ENCODE assay signal across 12 cellular contexts in the genomic region with DNA sequence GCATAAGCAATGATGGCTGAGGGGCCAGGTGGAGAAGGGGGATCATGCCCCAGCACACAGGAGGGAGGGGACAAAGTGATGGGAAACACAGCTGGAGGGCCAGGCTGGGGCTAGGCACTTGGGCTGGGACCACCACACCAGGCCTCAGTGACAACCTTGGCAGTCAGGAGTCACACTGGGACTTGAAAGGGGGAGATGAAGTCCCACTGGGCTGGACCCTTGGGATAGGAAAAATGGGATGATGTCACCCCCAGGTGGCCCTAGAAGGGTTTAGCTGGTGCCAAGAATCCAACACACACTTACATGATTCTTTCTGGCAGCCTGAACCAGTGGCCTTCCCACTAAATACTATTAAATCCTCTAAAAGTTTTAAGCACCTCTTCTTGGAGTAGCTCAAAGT. TPM values are rescaled to one million over a fixed set of nuclear protein-coding genes. Genes with fewer than 3 reads are reported as not detected.
DNase-seq lines count a peak whose midpoint lies in the region; ATAC-seq and TF ChIP-seq lines count a peak whose summit lies in the region.
"Had no signal": no experiment of that assay in that cellular context is flagged by ENCODE, and none has a peak within 500 bp of the region (broad histone marks: within the 10 kb centered on the region; RNA-seq: fewer than 3 reads in every experiment).

No MANE protein-coding gene starts in this region.

- peaks cover 25% of the 10 kb centered on the region for H3K9me1 ChIP-seq in IMR-90 (ENCODE audit: insufficient read depth, low read length)

- H2AFZ ChIP-seq in DND-41 (ENCODE audit: low read depth, low read length) = no peak overlapping the region
- no peak overlapping the region for H2AFZ ChIP-seq in IMR-90 (replicated peaks; ENCODE audit: low read length, poor library complexity)
- H2AFZ ChIP-seq: PC-9 had no signal

- no TSS peak for BruUV-seq in IMR-90 (replicated peaks; lab: Mats Ljungman, UMichigan)

- H3K14ac ChIP-seq in IMR-90 (replicated peaks; ENCODE audit: low read depth, low read length) = no peak overlapping the region

- no peak overlapping the region for H3K4me3 Mint-ChIP-seq in chondrocyte (ENCODE audit: unreplicated experiment)
- H3K4me3 Mint-ChIP-seq: activated naive CD8-positive, alpha-beta T cell treated with anti-CD3 and anti-CD28 coated beads, Interleukin-2, amount 10 ng/mL, durations not matched to agents 7 days and 5 days had no signal

- H3K4me1 Mint-ChIP-seq in chondrocyte (ENCODE audit: low read depth) = peaks cover 48% of the 10 kb centered on the region

- TF ChIP-seq RAD21 in IMR-90 (IDR thresholded peaks at IDR 0.05; ENCODE audit: low read length) = peak; percentile 22; the same call in 1 of the 2 replicates

- CTCF ChIA-PET in IMR-90 (lab: Yijun Ruan, JAX) = interaction anchor here (0.7 to 1.3 kb wide), 3 partner anchors 10 to 167 kb away, joined by 3 to 4 read pairs (median 3); no protein-coding TSS in a partner anchor

- H3K9me3 ChIP-seq in DND-41 (ENCODE audit: insufficient read depth, low read length, severe bottlenecking) (no peaks in the 10 kb centered on the region), IMR-90 (ENCODE audit: control insufficient read depth, insufficient read depth, low read length) (no peaks in the 10 kb centered on the region), neutrophil (no peaks in the 10 kb centered on the region)

- H3K4me2 ChIP-seq in DND-41 (ENCODE audit: insufficient read depth, low read length) (no peak overlapping the region), IMR-90 (ENCODE audit: low read depth, low read length) (no peak overlapping the region)
- H3K4me2 ChIP-seq: PC-9 had no signal

- H3K27me3 Mint-ChIP-seq in chondrocyte (ENCODE audit: low read depth) = no peaks in the 10 kb centered on the region
- H3K27me3 Mint-ChIP-seq: activated naive CD8-positive, alpha-beta T cell treated with anti-CD3 and anti-CD28 coated beads, Interleukin-2, amount 10 ng/mL, durations not matched to agents 7 days and 5 days had no signal

- H3K79me1 ChIP-seq in IMR-90 (ENCODE audit: low read depth in 1 of 2, low read length in 2 of 2) = peaks cover 51 to 85% of the 10 kb centered on the region in 2 experiments

- POLR2A ChIA-PET in IMR-90 (lab: Charles Lee; ENCODE audit: unreplicated experiment) = no interaction called here

- no peak overlapping the region for H4K5ac ChIP-seq in IMR-90 (ENCODE audit: low read depth, low read length)

- no peak overlapping the region; the same call in 1 of the 2 replicates for H3K4ac ChIP-seq in IMR-90 (ENCODE audit: low read depth, low read length)

- peak overlapping the region in 1 of 2 experiments; percentile 3; a peak in 2 of 4 replicates for H4K8ac ChIP-seq in IMR-90 (ENCODE audit: low read depth in 2 of 2, low read length in 2 of 2)

- intact Hi-C loops in IMR-90 (cut with micrococcal nuclease) = no loop called here

- TF ChIP-seq POLR2A in IMR-90 (IDR thresholded peaks at IDR 0.05; ENCODE audit: low read depth, low read length) = no peak

- no peak overlapping the region; the same call in 1 of the 2 replicates for H3K23ac ChIP-seq in IMR-90 (ENCODE audit: low read depth, low read length)

- H3K36me3 ChIP-seq in DND-41 (ENCODE audit: insufficient read depth, low read length) (peaks cover 34% of the 10 kb centered on the region), IMR-90 (ENCODE audit: control insufficient read depth, insufficient read depth, low read length) (peaks cover 8% of the 10 kb centered on the region; the same call in 1 of the 2 replicates), neutrophil (no peaks in the 10 kb centered on the region)

- peak overlapping the region; percentile 56 for H2BK120ac ChIP-seq in IMR-90 (ENCODE audit: low read depth, low read length)

- peak; percentile 15 for TF ChIP-seq CTCF in DND-41 (IDR thresholded peaks at IDR 0.05; ENCODE audit: borderline replicate concordance, extremely low read depth, low read length, poor library complexity, severe bottlenecking)
- TF ChIP-seq CTCF in IMR-90 (conservative IDR thresholded peaks at IDR 0.05; ENCODE audit: low read depth, low read length) = 0 out of 2 replicates have a peak, but pooled peaks have one; percentile 26
- TF ChIP-seq CTCF in chondrocyte (IDR thresholded peaks at IDR 0.05) = peak; percentile 51
- TF ChIP-seq CTCF in neutrophil (IDR thresholded peaks at IDR 0.05) = no peak

- H3K27me3 ChIP-seq in DND-41 (ENCODE audit: insufficient read depth, low read length, poor library complexity) (no peaks in the 10 kb centered on the region), IMR-90 (ENCODE audit: control insufficient read depth, insufficient read depth, low read length) (no peaks in the 10 kb centered on the region), neutrophil (no peaks in the 10 kb centered on the region)

- no peak overlapping the region for H3K27ac ChIP-seq in DND-41 (ENCODE audit: low read length)
- H3K27ac ChIP-seq in IMR-90 (ENCODE audit: insufficient read depth, low read length) = no peak overlapping the region
- peak overlapping the region; percentile 68 for H3K27ac ChIP-seq in neutrophil
- H3K27ac ChIP-seq: PC-9, WERI-Rb-1 had no signal

- ATAC-seq in DND-41 (ENCODE audit: insufficient read depth, low read depth) = no peak
- ATAC-seq in IMR-90 (ENCODE audit: low read depth) = no peak
- no peak for ATAC-seq in HG02588 (IDR thresholded peaks at IDR 0.05; ENCODE audit: unreplicated experiment)

- DNase-seq in DND-41 (no peak), IMR-90 (peak; percentile 53), chondrocyte (ENCODE audit: low spot score) (no peak), SK-N-DZ (ENCODE audit: low spot score) (no peak), DMS53 (lab: John Stamatoyannopoulos, UW) (no peak), AG08395 (ENCODE audit: low spot score) (no peak)
- DNase-seq: activated naive CD8-positive, alpha-beta T cell treated with anti-CD3 and anti-CD28 coated beads, Interleukin-2, amount 10 ng/mL, durations not matched to agents 7 days and 5 days; KBM-7; PC-9; WERI-Rb-1 had no signal

- peak overlapping the region; percentile 42 for H2AK9ac ChIP-seq in IMR-90 (replicated peaks; ENCODE audit: low read depth, low read length, poor library complexity)

- in situ Hi-C loops in IMR-90 (cut with MboI; ENCODE audit: low sequenced_read_pairs) = no loop called here

- H3K56ac ChIP-seq in IMR-90 (ENCODE audit: extremely low read depth, insufficient read depth, low read length) = no peak overlapping the region

- H4K91ac ChIP-seq in IMR-90 (ENCODE audit: insufficient read depth, low read depth, low read length) = peak overlapping the region; percentile 51; the same call in 1 of the 2 replicates

- H2BK15ac ChIP-seq in IMR-90 (ENCODE audit: low read depth, low read length) = 0 out of 3 replicates have a peak overlapping the region, but pooled peaks have one; percentile 28

- H4K20me1 ChIP-seq in DND-41 (ENCODE audit: insufficient read depth, low read length) (peaks cover 58% of the 10 kb centered on the region), IMR-90 (ENCODE audit: insufficient read depth, low read length) (peaks cover 14% of the 10 kb centered on the region; the same call in 1 of the 2 replicates)

- H3K36me3 Mint-ChIP-seq in chondrocyte (ENCODE audit: low read depth) = no peaks in the 10 kb centered on the region

- H3K9ac ChIP-seq in DND-41 (ENCODE audit: low read depth, low read length) (no peak overlapping the region), IMR-90 (ENCODE audit: low read depth, low read length) (no peak overlapping the region)

- no peak overlapping the region for H2BK20ac ChIP-seq in IMR-90 (ENCODE audit: low read depth, low read length)

- H2AK5ac ChIP-seq in IMR-90 (ENCODE audit: low read depth, low read length) = peak overlapping the region; percentile 88

- H3K18ac ChIP-seq in IMR-90 (ENCODE audit: low read depth, low read length) = no peak overlapping the region

- H3K4me1 ChIP-seq in DND-41 (ENCODE audit: insufficient read depth, low read length) (no peaks in the 10 kb centered on the region), IMR-90 (ENCODE audit: control insufficient read depth, insufficient read depth, low read length) (peaks cover 19% of the 10 kb centered on the region), neutrophil (ENCODE audit: control insufficient read depth in 1 of 2, insufficient read depth in 1 of 2, low read depth in 1 of 2, low read length in 1 of 2) (peaks cover 15 to 25% of the 10 kb centered on the region in 2 experiments)

- no peaks in the 10 kb centered on the region for H3K9me3 Mint-ChIP-seq in chondrocyte (ENCODE audit: low read depth)
- H3K9me3 Mint-ChIP-seq: activated naive CD8-positive, alpha-beta T cell treated with anti-CD3 and anti-CD28 coated beads, Interleukin-2, amount 10 ng/mL, durations not matched to agents 7 days and 5 days had no signal

- no peak overlapping the region for H3K4me3 ChIP-seq in DND-41 (ENCODE audit: low read depth in 1 of 2, low read length in 2 of 2)
- no peak overlapping the region for H3K4me3 ChIP-seq in IMR-90 (ENCODE audit: insufficient read depth, low read depth, low read length)
- no peak overlapping the region for H3K4me3 ChIP-seq in neutrophil (ENCODE audit: low read depth in 1 of 2, low read length in 1 of 2)
- H3K4me3 ChIP-seq: PC-9 had no signal

- H3K27ac Mint-ChIP-seq in chondrocyte (ENCODE audit: unreplicated experiment) = no peak overlapping the region
- H3K27ac Mint-ChIP-seq: activated naive CD8-positive, alpha-beta T cell treated with anti-CD3 and anti-CD28 coated beads, Interleukin-2, amount 10 ng/mL, durations not matched to agents 7 days and 5 days had no signal

- peaks cover 90% of the 10 kb centered on the region for H3K79me2 ChIP-seq in DND-41 (ENCODE audit: insufficient read depth, low read length)

- dilution Hi-C loops in IMR-90 (cut with HindIII; ENCODE audit: low sequenced_read_pairs, unreplicated experiment) = no loop called here

- peak overlapping the region; percentile 23 for H2BK5ac ChIP-seq in IMR-90 (ENCODE audit: low read depth, low read length, poor library complexity, severe bottlenecking)

RNA-seq across cellular contexts. Expression of a gene that starts 17.1 kb away (rescaled TPM):
- 26.3 and 29.7 TPM in 2 replicates for total RNA-seq in IMR-90 (2012; rRNA removed)
- polyA plus RNA-seq in IMR-90 (2012; rRNA removed) = 58.2 and 65.5 TPM in 2 replicates
- polyA plus RNA-seq in IMR-90 (2012; cell fraction: cytosol; rRNA removed) = 27.1 and 37.4 TPM in 2 replicates
- polyA plus RNA-seq in IMR-90 (2012; cell fraction: nucleus; rRNA removed; ENCODE audit: low replicate concordance) = 190 and 417 TPM in 2 replicates
- total RNA-seq in chondrocyte = 23.9 to 30.8 TPM (median 27.2 TPM) in 3 replicates
- 30.0 and 32.6 TPM in 2 replicates for polyA plus RNA-seq in SK-N-DZ (2014; cell fraction: cytosol; rRNA removed)
- 143 and 161 TPM in 2 replicates for polyA plus RNA-seq in SK-N-DZ (2014; cell fraction: nucleus; rRNA removed)

RNA-seq across cellular contexts. Expression of a gene that starts 45.2 kb away (rescaled TPM):
- not detected in 2 replicates for total RNA-seq in IMR-90 (2012; rRNA removed)
- not detected in 2 replicates for polyA plus RNA-seq in IMR-90 (2012; rRNA removed)
- not detected in 2 replicates for polyA plus RNA-seq in IMR-90 (2012; cell fraction: cytosol; rRNA removed)
- not detected in 2 replicates for polyA plus RNA-seq in IMR-90 (2012; cell fraction: nucleus; rRNA removed; ENCODE audit: low replicate concordance)
- not detected in 3 replicates for total RNA-seq in chondrocyte
- polyA plus RNA-seq in SK-N-DZ (2014; cell fraction: cytosol; rRNA removed) = not detected in 2 replicates
- polyA plus RNA-seq in SK-N-DZ (2014; cell fraction: nucleus; rRNA removed) = not detected in 2 replicates
- total RNA-seq: activated naive CD8-positive, alpha-beta T cell treated with anti-CD3 and anti-CD28 coated beads, Interleukin-2, amount 10 ng/mL, durations not matched to agents 7 days and 5 days; PC-9 had no signal

RNA-seq across cellular contexts. Expression of a gene that starts 59.1 kb away (rescaled TPM):
- 0.54 and 0.56 TPM in 2 replicates for total RNA-seq in IMR-90 (2012; rRNA removed)
- polyA plus RNA-seq in IMR-90 (2012; rRNA removed) = 3.0 and 4.3 TPM in 2 replicates
- polyA plus RNA-seq in IMR-90 (2012; cell fraction: cytosol; rRNA removed) = 2.7 and 5.1 TPM in 2 replicates
- 3.0 and 6.7 TPM in 2 replicates for polyA plus RNA-seq in IMR-90 (2012; cell fraction: nucleus; rRNA removed; ENCODE audit: low replicate concordance)
- 61.2 to 160 TPM (median 160 TPM) in 3 replicates for total RNA-seq in chondrocyte
- 0.06 and 0.25 TPM in 2 replicates for polyA plus RNA-seq in SK-N-DZ (2014; cell fraction: cytosol; rRNA removed)
- 0.09 TPM in 1 of 2 replicates, not detected in the other for polyA plus RNA-seq in SK-N-DZ (2014; cell fraction: nucleus; rRNA removed)
- total RNA-seq: activated naive CD8-positive, alpha-beta T cell treated with anti-CD3 and anti-CD28 coated beads, Interleukin-2, amount 10 ng/mL, durations not matched to agents 7 days and 5 days; PC-9 had no signal

Comparison
In these comparisons a context has a peak if more than half of its experiments do, and no peak if none do; other contexts are left out.
1. RNA of a gene that starts 59.1 kb away (total RNA-seq): 61.2 to 160 TPM in chondrocyte; 0.54 to 0.56 TPM in IMR-90; every median in the first group is over 10 times any median in the second.